Comparison of ENCODE assay signal across 13 cellular contexts in genomic region chr19:6887326-6887725, GRCh38. TPM values are rescaled to one million over a fixed set of nuclear protein-coding genes. Genes with fewer than 3 reads are reported as not detected.
DNase-seq lines count a peak whose midpoint lies in the region; ATAC-seq and TF ChIP-seq lines count a peak whose summit lies in the region.
"Had no signal": no experiment of that assay in that cellular context is flagged by ENCODE, and none has a peak within 500 bp of the region (broad histone marks: within the 10 kb centered on the region; RNA-seq: fewer than 3 reads in every experiment).

Gene ADGRE1, plus strand, starts transcription at chr19:6887579. Its CDS starts 30 bp downstream, at chr19:6887609.

- H3K9ac ChIP-seq in BLaER1, result no peak within 1 kb of the TSS

- H3K36me3 Mint-ChIP-seq in CD8-positive, alpha-beta memory T cell, result peaks cover 0 to 16% (median 4%) of the 10 kb centered on the region in 3 donors
- H3K36me3 Mint-ChIP-seq in T-helper 2 cell treated with Interferon-gamma antibody and Interleukin-4, amounts not matched to agents 5 μg/mL and 100 μg/mL, for 36 hours (ENCODE audit: low read depth), result peaks cover 14% of the 10 kb centered on the region

- CTCF ChIA-PET in CD8-positive, alpha-beta memory T cell (lab: Charles Lee), result no interaction called here
- CTCF ChIA-PET in PC-9 (lab: Charles Lee), result no interaction called here

- intact Hi-C loops in right lobe of liver (cut with DNase I) (no loop called here), PC-9 (cut with micrococcal nuclease; ENCODE audit: unreplicated experiment) (no loop called here)

- 45% methylated on average over 3 of the region's 4 CpGs for WGBS in right lobe of liver (ENCODE audit: insufficient coverage, low coverage, low lambda C conversion rate, missing lambda C conversion rate)

- H3K9me3 ChIP-seq in BLaER1 (peaks cover 24% of the 10 kb centered on the region), right lobe of liver (no peaks in the 10 kb centered on the region), PC-9 (ENCODE audit: insufficient read depth, low read depth) (peaks cover 4% of the 10 kb centered on the region; the same call in 1 of the 2 replicates)
- no peaks in the 10 kb centered on the region for H3K9me3 ChIP-seq in CD8-positive, alpha-beta memory T cell (ENCODE audit: low read length)
- H3K9me3 ChIP-seq: prostate gland had no signal

- TF ChIP-seq POLR2A in right lobe of liver (IDR thresholded peaks at IDR 0.05), result no peak

- no peaks in the 10 kb centered on the region for H3F3A ChIP-seq in PC-9 (ENCODE audit: insufficient read depth, low read depth)

- peaks cover 0 to 9% (median 1%) of the 10 kb centered on the region in 5 donors for H3K9me3 Mint-ChIP-seq in CD8-positive, alpha-beta memory T cell
- H3K9me3 Mint-ChIP-seq in T-helper 2 cell treated with Interferon-gamma antibody and Interleukin-4, amounts not matched to agents 5 μg/mL and 100 μg/mL, for 36 hours, result peaks cover 13% of the 10 kb centered on the region

- no peaks in the 10 kb centered on the region for H3K79me2 ChIP-seq in PC-9 (ENCODE audit: low read depth)

- H3K4me2 ChIP-seq in BLaER1 (peak within 1 kb of the TSS; percentile 34), PC-9 (no peak within 1 kb of the TSS)
- H3K4me2 ChIP-seq: GM23338 had no signal

- H3K27ac ChIP-seq in BLaER1 (no peak within 1 kb of the TSS), right lobe of liver (no peak within 1 kb of the TSS), PC-9 (no peak within 1 kb of the TSS)
- no peak within 1 kb of the TSS for H3K27ac ChIP-seq in CD8-positive, alpha-beta memory T cell (ENCODE audit: low read depth, low read length)
- H3K27ac ChIP-seq: prostate gland had no signal

- no peak within 1 kb of the TSS for H3K4me3 ChIP-seq in BLaER1
- H3K4me3 ChIP-seq in CD8-positive, alpha-beta memory T cell (ENCODE audit: low read length), result no peak within 1 kb of the TSS
- H3K4me3 ChIP-seq in right lobe of liver, result no peak within 1 kb of the TSS
- no peak within 1 kb of the TSS for H3K4me3 ChIP-seq in PC-9
- H3K4me3 ChIP-seq: GM23338, prostate gland had no signal

- H3K4me3 Mint-ChIP-seq in CD8-positive, alpha-beta memory T cell, result peak within 1 kb of the TSS in 2 of 7 donors; percentile 9 to 12
- peak within 1 kb of the TSS; percentile 37 for H3K4me3 Mint-ChIP-seq in T-helper 2 cell treated with Interferon-gamma antibody and Interleukin-4, amounts not matched to agents 5 μg/mL and 100 μg/mL, for 36 hours
- H3K4me3 Mint-ChIP-seq: GM23338 had no signal

- ATAC-seq in right lobe of liver (peak; percentile 38 to 63 (median 46)), HG02852 (IDR thresholded peaks at IDR 0.05; ENCODE audit: unreplicated experiment) (no peak)
- ATAC-seq: GM23338 had no signal

- H3K27me3 ChIP-seq in BLaER1 (no peaks in the 10 kb centered on the region), right lobe of liver (no peaks in the 10 kb centered on the region), PC-9 (ENCODE audit: insufficient read depth, low read depth) (peaks cover 59% of the 10 kb centered on the region)
- no peaks in the 10 kb centered on the region for H3K27me3 ChIP-seq in CD8-positive, alpha-beta memory T cell (ENCODE audit: insufficient read depth, low read length, poor library complexity, severe bottlenecking)

- H2AFZ ChIP-seq in PC-9, result no peak within 1 kb of the TSS
- H2AFZ ChIP-seq: GM23338 had no signal

- H3K36me3 ChIP-seq in BLaER1, result no peaks in the 10 kb centered on the region
- H3K36me3 ChIP-seq in CD8-positive, alpha-beta memory T cell (ENCODE audit: insufficient read depth, low read length), result no peaks in the 10 kb centered on the region
- H3K36me3 ChIP-seq in right lobe of liver, result no peaks in the 10 kb centered on the region
- H3K36me3 ChIP-seq in PC-9 (ENCODE audit: low read depth), result no peaks in the 10 kb centered on the region
- H3K36me3 ChIP-seq: prostate gland had no signal

- TF ChIP-seq CTCF in right lobe of liver (IDR thresholded peaks at IDR 0.05) (no peak), PC-9 (conservative IDR thresholded peaks at IDR 0.05) (no peak)

- POLR2A ChIA-PET in CD8-positive, alpha-beta memory T cell (lab: Charles Lee), result no interaction called here
- POLR2A ChIA-PET in PC-9 (lab: Charles Lee; ENCODE audit: unreplicated experiment), result no interaction called here

- no TSS peak for BruUV-seq in PC-9 (replicated peaks; lab: Mats Ljungman, UMichigan)

- H3K4me1 Mint-ChIP-seq in CD8-positive, alpha-beta memory T cell, result peaks cover 44 to 55% (median 52%) of the 10 kb centered on the region in 3 donors
- H3K4me1 Mint-ChIP-seq in T-helper 2 cell treated with Interferon-gamma antibody and Interleukin-4, amounts not matched to agents 5 μg/mL and 100 μg/mL, for 36 hours (ENCODE audit: low read depth), result peaks cover 44% of the 10 kb centered on the region
- H3K4me1 Mint-ChIP-seq: GM23338 had no signal

- H3K9me2 ChIP-seq in PC-9 (ENCODE audit: insufficient read depth), result no peaks in the 10 kb centered on the region

- peaks cover 0 to 3% of the 10 kb centered on the region in 2 donors for H3K27me3 Mint-ChIP-seq in CD8-positive, alpha-beta memory T cell
- no peaks in the 10 kb centered on the region for H3K27me3 Mint-ChIP-seq in T-helper 2 cell treated with Interferon-gamma antibody and Interleukin-4, amounts not matched to agents 5 μg/mL and 100 μg/mL, for 36 hours (ENCODE audit: low read depth)

- H3K27ac Mint-ChIP-seq in CD8-positive, alpha-beta memory T cell, result peak within 1 kb of the TSS in 5 of 8 donors; percentile 20 to 67 (median 46)
- no peak within 1 kb of the TSS for H3K27ac Mint-ChIP-seq in T-helper 2 cell treated with Interferon-gamma antibody and Interleukin-4, amounts not matched to agents 5 μg/mL and 100 μg/mL, for 36 hours
- H3K27ac Mint-ChIP-seq: GM23338 had no signal

- no peak for DNase-seq in CD8-positive, alpha-beta memory T cell
- DNase-seq in T-helper 2 cell treated with Interferon-gamma antibody and Interleukin-4, amounts not matched to agents 5 μg/mL and 100 μg/mL, for 36 hours (ENCODE audit: low spot score), result no peak
- DNase-seq in right lobe of liver (no peak), NCI-H226 (no peak), PC-9 (no peak), COLO829 (ENCODE audit: low spot score) (no peak)
- DNase-seq: effector CD4-positive, alpha-beta T cell; GF-D8; MM.1S had no signal

- H3K4me1 ChIP-seq in BLaER1, result peaks cover 16% of the 10 kb centered on the region
- peaks cover 53% of the 10 kb centered on the region for H3K4me1 ChIP-seq in CD8-positive, alpha-beta memory T cell (ENCODE audit: insufficient read depth, low read length)
- no peaks in the 10 kb centered on the region for H3K4me1 ChIP-seq in right lobe of liver
- no peaks in the 10 kb centered on the region for H3K4me1 ChIP-seq in PC-9 (replicated peaks; ENCODE audit: insufficient read depth)
- H3K4me1 ChIP-seq: prostate gland had no signal

- H4K20me1 ChIP-seq in BLaER1 (no peaks in the 10 kb centered on the region), PC-9 (ENCODE audit: insufficient read depth) (no peaks in the 10 kb centered on the region)

RNA-seq across cellular contexts. Expression of gene ADGRE1, which starts in this region (rescaled TPM):
- total RNA-seq in CD8-positive, alpha-beta memory T cell, result under 1 TPM; 0.53 to 0.59 TPM
- 0.36 TPM for polyA plus RNA-seq in CD8-positive, alpha-beta memory T cell
- total RNA-seq in right lobe of liver, result 1 to 10 TPM in 2 of 6 experiments, under 1 TPM in 4; 0.18 to 3.3 (median 0.75) TPM
- not detected in 2 replicates for total RNA-seq in PC-9 (2021)
- total RNA-seq: GM23338 had no signal
- polyA plus RNA-seq: GM23338 had no signal
